Comparison of ENCODE assay signal across 9 cellular contexts in the genomic region with DNA sequence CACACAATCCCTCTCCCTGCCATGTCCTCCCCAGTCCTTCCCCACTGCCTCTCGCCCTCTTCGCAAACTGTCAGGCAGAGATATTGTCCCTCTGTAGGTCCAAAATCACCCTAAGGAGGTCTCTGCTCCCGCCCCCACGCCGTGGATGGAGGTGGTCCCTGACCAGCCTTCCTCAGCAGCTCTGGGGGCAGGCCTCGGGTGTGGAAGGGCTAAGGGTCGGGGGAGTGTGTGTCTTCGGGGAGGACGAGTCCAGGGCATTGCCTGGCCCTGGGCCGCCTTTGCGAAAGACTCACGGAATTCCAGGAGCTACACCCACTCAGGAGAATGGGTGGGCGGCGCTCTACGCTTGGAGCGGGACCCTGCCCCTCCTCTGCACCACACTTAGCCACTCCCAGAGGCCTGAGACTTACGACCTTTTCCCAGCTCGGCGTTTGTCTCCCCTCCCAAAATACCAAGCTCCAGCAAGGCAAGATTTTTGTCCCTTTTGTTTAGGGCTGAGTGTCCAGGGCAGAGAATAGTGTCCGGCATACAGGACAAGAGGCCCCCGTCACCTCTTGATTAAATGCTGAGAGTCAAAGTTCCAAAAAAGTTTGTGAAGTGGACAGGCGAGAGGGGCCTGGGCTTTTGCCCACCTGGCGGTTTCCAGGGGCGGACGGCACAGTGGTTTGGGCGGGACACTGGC. TPM values are rescaled to one million over a fixed set of nuclear protein-coding genes. Genes with fewer than 3 reads are reported as not detected.
DNase-seq lines count a peak whose midpoint lies in the region; ATAC-seq and TF ChIP-seq lines count a peak whose summit lies in the region.
"Had no signal": no experiment of that assay in that cellular context is flagged by ENCODE, and none has a peak within 500 bp of the region (broad histone marks: within the 10 kb centered on the region; RNA-seq: fewer than 3 reads in every experiment).

No MANE protein-coding gene starts in this region.

- no peaks in the 10 kb centered on the region for H3K36me3 ChIP-seq in gastroesophageal sphincter

- peak overlapping the region in 3 of 4 donors; percentile 81 to 88 (median 82) for H3K27ac ChIP-seq in gastroesophageal sphincter

- TF ChIP-seq EP300 in gastroesophageal sphincter (IDR thresholded peaks at IDR 0.05), result no peak

- POLR2A ChIA-PET in activated CD4-positive, alpha-beta T cell treated with anti-CD3 and anti-CD28 coated beads for 36 hours (lab: Charles Lee), result no interaction called here

- peaks cover 0 to 19% (median 0%) of the 10 kb centered on the region in 3 donors for H3K4me1 ChIP-seq in gastroesophageal sphincter

- WGBS in gastroesophageal sphincter (ENCODE audit: low coverage in 1 of 2), 2 donors, result 42 to 81% methylated on average over 2 to 9 of the region's 26 CpGs

- ATAC-seq in activated CD4-positive, alpha-beta T cell treated with anti-CD3 and anti-CD28 coated beads for 36 hours, result no peak
- ATAC-seq in gastroesophageal sphincter, result peak; percentile 78
- ATAC-seq in omental fat pad (ENCODE audit: low FRiP score), result peak; percentile 83
- ATAC-seq in HG02981 (IDR thresholded peaks at IDR 0.05; ENCODE audit: unreplicated experiment), result no peak

- intact Hi-C loops in activated CD4-positive, alpha-beta T cell treated with anti-CD3 and anti-CD28 coated beads for 36 hours (cut with DNase I, micrococcal nuclease), result loop anchor here in 1 of 2 experiments (10.0 kb wide), 1 partner anchor 151 kb away; a partner anchor contains a TSS

- peaks cover 13% of the 10 kb centered on the region for H3K4me1 Mint-ChIP-seq in activated CD4-positive, alpha-beta T cell treated with anti-CD3 and anti-CD28 coated beads for 36 hours

- peak in 1 of 2 donors; percentile 17 for TF ChIP-seq POLR2A in gastroesophageal sphincter (IDR thresholded peaks at IDR 0.05)

- no peaks in the 10 kb centered on the region for H3K27me3 ChIP-seq in gastroesophageal sphincter

- no peaks in the 10 kb centered on the region for H3K9me3 Mint-ChIP-seq in activated CD4-positive, alpha-beta T cell treated with anti-CD3 and anti-CD28 coated beads for 36 hours (ENCODE audit: low read depth)

- H3K4me3 ChIP-seq in gastroesophageal sphincter, result peak overlapping the region; percentile 64 to 82

- DNase-seq in activated CD4-positive, alpha-beta T cell treated with anti-CD3 and anti-CD28 coated beads for 36 hours, result no peak
- DNase-seq in activated CD4-positive, alpha-beta T cell treated with anti-CD3 and anti-CD28 coated beads for 48 hours, result no peak
- DNase-seq in UCSD-AML1 (lab: John Stamatoyannopoulos, UW; ENCODE audit: unreplicated experiment) (peak; percentile 24), omental fat pad (ENCODE audit: low spot score) (peak; percentile 42), SKM-1 (lab: John Stamatoyannopoulos, UW; ENCODE audit: unreplicated experiment) (no peak)
- DNase-seq in stimulated activated naive CD4-positive, alpha-beta T cell treated with Interleukin-2 at 50 U/mL for 16 hours (lab: John Stamatoyannopoulos, UW), result no peak
- DNase-seq: DND-41 had no signal

- TF ChIP-seq CTCF in gastroesophageal sphincter (IDR thresholded peaks at IDR 0.05), result no peak
- TF ChIP-seq CTCF in omental fat pad (IDR thresholded peaks at IDR 0.05), result no peak

- no peaks in the 10 kb centered on the region for H3K36me3 Mint-ChIP-seq in activated CD4-positive, alpha-beta T cell treated with anti-CD3 and anti-CD28 coated beads for 36 hours (ENCODE audit: low read depth)

- CTCF ChIA-PET in activated CD4-positive, alpha-beta T cell treated with anti-CD3 and anti-CD28 coated beads for 36 hours (lab: Charles Lee), result interaction anchor here (0.6 kb wide), 1 partner anchor 32 kb away, joined by 3 read pairs; no protein-coding TSS in a partner anchor

- no peak overlapping the region for H3K27ac Mint-ChIP-seq in activated CD4-positive, alpha-beta T cell treated with anti-CD3 and anti-CD28 coated beads for 36 hours

- H3K4me3 Mint-ChIP-seq in activated CD4-positive, alpha-beta T cell treated with anti-CD3 and anti-CD28 coated beads for 36 hours, result peak overlapping the region; percentile 70

- H3K27me3 Mint-ChIP-seq in activated CD4-positive, alpha-beta T cell treated with anti-CD3 and anti-CD28 coated beads for 36 hours, result peaks cover 35% of the 10 kb centered on the region

- H3K9me3 ChIP-seq in gastroesophageal sphincter, result no peaks in the 10 kb centered on the region

RNA-seq across cellular contexts. Expression of a gene that starts 0.9 kb away (rescaled TPM):
- total RNA-seq in activated CD4-positive, alpha-beta T cell treated with anti-CD3 and anti-CD28 coated beads for 36 hours, result under 1 TPM; 0.62 to 0.67 TPM
- 10 to 100 TPM; 18.5 to 39.7 (median 27.4) TPM for total RNA-seq in gastroesophageal sphincter
- total RNA-seq in omental fat pad, result 100 to 1,000 TPM in 3 of 4 donors, 10 to 100 TPM in 1; 91.0 to 177 (median 117) TPM

Comparison
In these comparisons a context has a peak if more than half of its experiments do, and no peak if none do; other contexts are left out.
1. ATAC-seq: peak in gastroesophageal sphincter (single experiment) and omental fat pad (single experiment); none in activated CD4-positive, alpha-beta T cell treated with anti-CD3 and anti-CD28 coated beads for 36 hours (single experiment) and HG02981 (single experiment).
2. DNase-seq: peak in UCSD-AML1 (single experiment) and omental fat pad (single experiment); none in activated CD4-positive, alpha-beta T cell treated with anti-CD3 and anti-CD28 coated beads for 36 hours (single experiment), activated CD4-positive, alpha-beta T cell treated with anti-CD3 and anti-CD28 coated beads for 48 hours (single experiment), SKM-1 (single experiment) and stimulated activated naive CD4-positive, alpha-beta T cell treated with Interleukin-2 at 50 U/mL for 16 hours (single experiment).
3. RNA of a gene that starts 0.9 kb away (total RNA-seq): 91.0 to 177 TPM in omental fat pad and 18.5 to 39.7 TPM in gastroesophageal sphincter; 0.62 to 0.67 TPM in activated CD4-positive, alpha-beta T cell treated with anti-CD3 and anti-CD28 coated beads for 36 hours; every median in the first group is over 10 times any median in the second.